Comparison of ENCODE assay signal across 25 cellular contexts in genomic region chr1:91673603-91674002, GRCh38.
DNase-seq lines count a peak whose midpoint lies in the region; ATAC-seq, FAIRE-seq and TF ChIP-seq lines count a peak whose summit lies in the region.
"Had no signal": no experiment of that assay in that cellular context is flagged by ENCODE, and none has a peak within 500 bp of the region (broad histone marks: within the 10 kb centered on the region; RNA-seq: fewer than 3 reads in every experiment).

No MANE protein-coding gene starts in this region.

- no peak for DNase-seq in activated T-cell treated with anti-CD3 and anti-CD28 coated beads, Interleukin-2, amount 50 U/mL, for 72 hours
- DNase-seq in activated T-cell treated with anti-CD3 and anti-CD28 coated beads, Interleukin-2, amount 50 U/mL, for 1 hour, result no peak
- no peak for DNase-seq in activated T-helper 2 cell treated with anti-CD3 and anti-CD28 coated beads, Interferon-gamma antibody, Interleukin-2, Interleukin-4, amounts not matched to agents 10 μg/mL and 5 μg/mL and 100 μg/mL, durations not matched to agents 14 hours and 24 hours and 36 hours (ENCODE audit: low spot score)
- DNase-seq in fibroblast of villous mesenchyme (ENCODE audit: low read depth), result peak; percentile 77
- peak; percentile 96 for DNase-seq in renal cortical epithelial cell (ENCODE audit: low read depth)
- DNase-seq in LoVo (ENCODE audit: low spot score), result no peak
- DNase-seq in pancreas, result no peak
- no peak for DNase-seq in stimulated activated CD4-positive, alpha-beta T cell treated with anti-CD3 and anti-CD28 coated beads, Interleukin-1b, Interleukin-23, amount 100 ng/mL, for 48 hours
- DNase-seq: activated CD4-positive, alpha-beta T cell treated with anti-CD3 and anti-CD28 coated beads for 4 hours; activated CD8-positive, alpha-beta memory T cell treated with anti-CD3 and anti-CD28 coated beads, Interleukin-2, amount 50 U/mL, for 4 hours; activated naive CD4-positive, alpha-beta T cell; colonic mucosa; foreskin melanocyte; HCEC 1CT; KG1; naive thymus-derived CD8-positive, alpha-beta T cell; NCI-H1048; NCI-H187 treated with DMSO at 0.1 percent for 48 hours; NCI-H345; stimulated activated CD4-positive, alpha-beta T cell treated with anti-CD3 and anti-CD28 coated beads, Interleukin-4, amount 100 ng/mL, for 1 hour; uterus had no signal

- no peaks in the 10 kb centered on the region for H3K27me3 Mint-ChIP-seq in activated T-cell treated with anti-CD3 and anti-CD28 coated beads, Interleukin-2, amount 50 U/mL, for 72 hours (ENCODE audit: low read depth)
- H3K27me3 Mint-ChIP-seq in activated T-helper 2 cell treated with anti-CD3 and anti-CD28 coated beads, Interferon-gamma antibody, Interleukin-2, Interleukin-4, amounts not matched to agents 10 μg/mL and 5 μg/mL and 100 μg/mL, durations not matched to agents 14 hours and 24 hours and 36 hours (ENCODE audit: low read depth), result no peaks in the 10 kb centered on the region
- H3K27me3 Mint-ChIP-seq: naive thymus-derived CD8-positive, alpha-beta T cell had no signal

- intact Hi-C loops in activated T-helper 2 cell treated with anti-CD3 and anti-CD28 coated beads, Interferon-gamma antibody, Interleukin-2, Interleukin-4, amounts not matched to agents 10 μg/mL and 5 μg/mL and 100 μg/mL, durations not matched to agents 14 hours and 24 hours and 36 hours (cut with micrococcal nuclease), result loop anchor here (2.0 to 5.0 kb wide), 3 partner anchors 117 to 203 kb away; no protein-coding TSS in a partner anchor
- intact Hi-C loops in pancreas (cut with DNase I), result no loop called here

- no peak for ATAC-seq in activated T-cell treated with anti-CD3 and anti-CD28 coated beads, Interleukin-2, amount 50 U/mL, for 72 hours (replicated peaks in 1 of 2)
- ATAC-seq in pancreas, result no peak
- ATAC-seq: naive thymus-derived CD8-positive, alpha-beta T cell had no signal

- no peak overlapping the region for H3K27ac ChIP-seq in pancreas
- H3K27ac ChIP-seq: BLaER1 treated with 17β-estradiol and CSF1 and Interleukin-3, amounts not matched to agents 10 nM and 100 nM; colonic mucosa; SJSA1; uterus had no signal

- TF ChIP-seq CTCF in fibroblast of villous mesenchyme (IDR thresholded peaks at IDR 0.05; ENCODE audit: insufficient read depth, low read depth, low read length), result no peak
- no peak for TF ChIP-seq CTCF in pancreas (IDR thresholded peaks at IDR 0.05)

- H3K4me3 Mint-ChIP-seq in activated T-cell treated with anti-CD3 and anti-CD28 coated beads, Interleukin-2, amount 50 U/mL, for 72 hours, result peak overlapping the region in 1 of 2 donors; percentile 48
- no peak overlapping the region for H3K4me3 Mint-ChIP-seq in activated T-helper 2 cell treated with anti-CD3 and anti-CD28 coated beads, Interferon-gamma antibody, Interleukin-2, Interleukin-4, amounts not matched to agents 10 μg/mL and 5 μg/mL and 100 μg/mL, durations not matched to agents 14 hours and 24 hours and 36 hours (ENCODE audit: low read depth)
- H3K4me3 Mint-ChIP-seq: naive thymus-derived CD8-positive, alpha-beta T cell had no signal

- WGBS in pancreas, 2 donors, result 57 to 94% methylated on average over 3 of the region's 3 CpGs

- FAIRE-seq in pancreas (lab: Jason Lieb, UNC), result no peak
- FAIRE-seq: GM18507 had no signal

- H3K4me1 ChIP-seq in pancreas, result no peaks in the 10 kb centered on the region
- H3K4me1 ChIP-seq: colonic mucosa, SJSA1, uterus had no signal

- H3K36me3 ChIP-seq in pancreas, result no peaks in the 10 kb centered on the region
- H3K36me3 ChIP-seq: BLaER1 treated with 17β-estradiol and CSF1 and Interleukin-3, amounts not matched to agents 10 nM and 100 nM; colonic mucosa; SJSA1; uterus had no signal

- H3K4me1 Mint-ChIP-seq in activated T-cell treated with anti-CD3 and anti-CD28 coated beads, Interleukin-2, amount 50 U/mL, for 72 hours (ENCODE audit: low read depth), result peaks cover 51% of the 10 kb centered on the region
- H3K4me1 Mint-ChIP-seq in activated T-helper 2 cell treated with anti-CD3 and anti-CD28 coated beads, Interferon-gamma antibody, Interleukin-2, Interleukin-4, amounts not matched to agents 10 μg/mL and 5 μg/mL and 100 μg/mL, durations not matched to agents 14 hours and 24 hours and 36 hours (ENCODE audit: low read depth), result peaks cover 33% of the 10 kb centered on the region
- H3K4me1 Mint-ChIP-seq: naive thymus-derived CD8-positive, alpha-beta T cell had no signal

- H3K36me3 Mint-ChIP-seq in activated T-cell treated with anti-CD3 and anti-CD28 coated beads, Interleukin-2, amount 50 U/mL, for 72 hours (ENCODE audit: insufficient read depth in 2 of 2), result peaks cover 4 to 8% of the 10 kb centered on the region in 2 donors
- H3K36me3 Mint-ChIP-seq in activated T-helper 2 cell treated with anti-CD3 and anti-CD28 coated beads, Interferon-gamma antibody, Interleukin-2, Interleukin-4, amounts not matched to agents 10 μg/mL and 5 μg/mL and 100 μg/mL, durations not matched to agents 14 hours and 24 hours and 36 hours (ENCODE audit: low read depth), result peaks cover 7% of the 10 kb centered on the region
- H3K36me3 Mint-ChIP-seq: naive thymus-derived CD8-positive, alpha-beta T cell had no signal

- no peaks in the 10 kb centered on the region for H3K27me3 ChIP-seq in pancreas
- H3K27me3 ChIP-seq: BLaER1 treated with 17β-estradiol and CSF1 and Interleukin-3, amounts not matched to agents 10 nM and 100 nM; colonic mucosa; SJSA1; uterus had no signal

- H3K27ac Mint-ChIP-seq in activated T-cell treated with anti-CD3 and anti-CD28 coated beads, Interleukin-2, amount 50 U/mL, for 72 hours, result peak overlapping the region; percentile 85
- peak overlapping the region; percentile 71 for H3K27ac Mint-ChIP-seq in activated T-helper 2 cell treated with anti-CD3 and anti-CD28 coated beads, Interferon-gamma antibody, Interleukin-2, Interleukin-4, amounts not matched to agents 10 μg/mL and 5 μg/mL and 100 μg/mL, durations not matched to agents 14 hours and 24 hours and 36 hours
- H3K27ac Mint-ChIP-seq: naive thymus-derived CD8-positive, alpha-beta T cell had no signal

- peaks cover 2 to 6% of the 10 kb centered on the region in 2 donors for H3K9me3 Mint-ChIP-seq in activated T-cell treated with anti-CD3 and anti-CD28 coated beads, Interleukin-2, amount 50 U/mL, for 72 hours
- H3K9me3 Mint-ChIP-seq in activated T-helper 2 cell treated with anti-CD3 and anti-CD28 coated beads, Interferon-gamma antibody, Interleukin-2, Interleukin-4, amounts not matched to agents 10 μg/mL and 5 μg/mL and 100 μg/mL, durations not matched to agents 14 hours and 24 hours and 36 hours, result peaks cover 3% of the 10 kb centered on the region
- H3K9me3 Mint-ChIP-seq: naive thymus-derived CD8-positive, alpha-beta T cell had no signal

- no peaks in the 10 kb centered on the region for H3K9me3 ChIP-seq in pancreas
- H3K9me3 ChIP-seq: colonic mucosa, SJSA1, uterus had no signal

- H3K4me3 ChIP-seq in fibroblast of villous mesenchyme (ENCODE audit: low read depth, low read length) (no peak overlapping the region), pancreas (no peak overlapping the region)
- H3K4me3 ChIP-seq: BLaER1 treated with 17β-estradiol and CSF1 and Interleukin-3, amounts not matched to agents 10 nM and 100 nM; colonic mucosa; SJSA1; smooth muscle cell; uterus had no signal

Comparison
In these comparisons a context has a peak if more than half of its experiments do, and no peak if none do; other contexts are left out.
1. DNase-seq: peak in fibroblast of villous mesenchyme (single experiment) and renal cortical epithelial cell (single experiment); none in activated T-cell treated with anti-CD3 and anti-CD28 coated beads, Interleukin-2, amount 50 U/mL, for 72 hours (0 of 2), activated T-cell treated with anti-CD3 and anti-CD28 coated beads, Interleukin-2, amount 50 U/mL, for 1 hour (single experiment), activated T-helper 2 cell treated with anti-CD3 and anti-CD28 coated beads, Interferon-gamma antibody, Interleukin-2, Interleukin-4, amounts not matched to agents 10 μg/mL and 5 μg/mL and 100 μg/mL, durations not matched to agents 14 hours and 24 hours and 36 hours (single experiment), LoVo (single experiment), pancreas (0 of 6) and stimulated activated CD4-positive, alpha-beta T cell treated with anti-CD3 and anti-CD28 coated beads, Interleukin-1b, Interleukin-23, amount 100 ng/mL, for 48 hours (single experiment).